1 cellular context compared by ENCODE assay signal in genomic region chr1:150551784-150552691, GRCh38.
A peak's percentile ranks its signal among the peaks of the same experiment; 100 is the strongest.
TF ChIP-seq lines count a peak whose summit lies in the region.

No MANE protein-coding gene starts in this region.

TF ChIP-seq in K562, 482 proteins besides CTCF, POLR2A, EP300 and RAD21 (continued from another document and continues in another):
- no peak for TF ChIP-seq ZBTB5 (IDR thresholded peaks at IDR 0.05)
- TF ChIP-seq SMC3 (conservative IDR thresholded peaks at IDR 0.05; ENCODE audit: insufficient read depth, low read depth, low read length) = no peak
- TF ChIP-seq KDM4B (IDR thresholded peaks at IDR 0.05; ENCODE audit: borderline replicate concordance in 2 of 2, low read depth in 1 of 2) = no peak
- no peak for TF ChIP-seq KLF1 (tag; IDR thresholded peaks at IDR 0.05)
- no peak for TF ChIP-seq ZNF699 (CRISPR knock-in tag; IDR thresholded peaks at IDR 0.05; ENCODE audit: insufficient replicate concordance)
- TF ChIP-seq NFATC3 (IDR thresholded peaks at IDR 0.05) = no peak
- no peak for TF ChIP-seq ILF3 (IDR thresholded peaks at IDR 0.05; ENCODE audit: borderline replicate concordance)
- no peak for TF ChIP-seq ZNF24 (IDR thresholded peaks at IDR 0.05)
- TF ChIP-seq NCOA1 (IDR thresholded peaks at IDR 0.05; ENCODE audit: low read depth) = peak; percentile 65
- TF ChIP-seq ZNF165 (CRISPR knock-in tag; IDR thresholded peaks at IDR 0.05; ENCODE audit: borderline replicate concordance) = no peak
- TF ChIP-seq, protein P1, sequence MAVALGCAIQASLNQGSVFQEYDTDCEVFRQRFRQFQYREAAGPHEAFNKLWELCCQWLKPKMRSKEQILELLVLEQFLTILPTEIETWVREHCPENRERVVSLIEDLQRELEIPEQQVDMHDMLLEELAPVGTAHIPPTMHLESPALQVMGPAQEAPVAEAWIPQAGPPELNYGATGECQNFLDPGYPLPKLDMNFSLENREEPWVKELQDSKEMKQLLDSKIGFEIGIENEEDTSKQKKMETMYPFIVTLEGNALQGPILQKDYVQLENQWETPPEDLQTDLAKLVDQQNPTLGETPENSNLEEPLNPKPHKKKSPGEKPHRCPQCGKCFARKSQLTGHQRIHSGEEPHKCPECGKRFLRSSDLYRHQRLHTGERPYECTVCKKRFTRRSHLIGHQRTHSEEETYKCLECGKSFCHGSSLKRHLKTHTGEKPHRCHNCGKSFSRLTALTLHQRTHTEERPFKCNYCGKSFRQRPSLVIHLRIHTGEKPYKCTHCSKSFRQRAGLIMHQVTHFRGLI (CRISPR knock-in tag; IDR thresholded peaks at IDR 0.05) = no peak
- TF ChIP-seq ZNF696 (CRISPR knock-in tag; conservative IDR thresholded peaks at IDR 0.05) = no peak
- no peak for TF ChIP-seq KLF6 (CRISPR knock-in tag; IDR thresholded peaks at IDR 0.05; ENCODE audit: borderline replicate concordance)
- peak; percentile 47; the same call in 1 of the 2 replicates for TF ChIP-seq TEAD4 (IDR thresholded peaks at IDR 0.05; ENCODE audit: low read length)
- TF ChIP-seq TEAD4 (CRISPR knock-in tag; IDR thresholded peaks at IDR 0.05; ENCODE audit: borderline replicate concordance) = no peak
- no peak for TF ChIP-seq ZZZ3 (IDR thresholded peaks at IDR 0.05)
- no peak for TF ChIP-seq POLR2G (IDR thresholded peaks at IDR 0.05; ENCODE audit: low read depth, low read length)
- no peak for TF ChIP-seq STAT5B (CRISPR knock-in tag; IDR thresholded peaks at IDR 0.05)
- TF ChIP-seq WHSC1 (IDR thresholded peaks at IDR 0.05; ENCODE audit: low read length) = no peak
- no peak for TF ChIP-seq YY1 (IDR thresholded peaks at IDR 0.05; ENCODE audit: borderline replicate concordance in 1 of 3, control insufficient read depth in 1 of 3, extremely low read depth in 1 of 3, insufficient read depth in 3 of 3, insufficient read length in 1 of 3, insufficient replicate concordance in 2 of 3, low read depth in 1 of 3, low read length in 2 of 3)
- no peak for TF ChIP-seq IRF1 (CRISPR knock-in tag; IDR thresholded peaks at IDR 0.05; ENCODE audit: borderline replicate concordance)
- peak; percentile 30; the same call in 1 of the 2 replicates for TF ChIP-seq CREB1 (IDR thresholded peaks at IDR 0.05)
- no peak for TF ChIP-seq CREB1 (CRISPR knock-in tag; IDR thresholded peaks at IDR 0.05)
- TF ChIP-seq ZNF23 (CRISPR knock-in tag; IDR thresholded peaks at IDR 0.05) = no peak
- no peak for TF ChIP-seq NR1H2 (CRISPR knock-in tag; IDR thresholded peaks at IDR 0.05)
- TF ChIP-seq L3MBTL2 (IDR thresholded peaks at IDR 0.05) = no peak
- TF ChIP-seq THRAP3 (IDR thresholded peaks at IDR 0.05; ENCODE audit: borderline replicate concordance) = no peak
- TF ChIP-seq TAL1 (IDR thresholded peaks at IDR 0.05) = no peak
- no peak for TF ChIP-seq BDP1 (IDR thresholded peaks at IDR 0.05; ENCODE audit: insufficient read depth, insufficient read length)
- TF ChIP-seq, protein P2, sequence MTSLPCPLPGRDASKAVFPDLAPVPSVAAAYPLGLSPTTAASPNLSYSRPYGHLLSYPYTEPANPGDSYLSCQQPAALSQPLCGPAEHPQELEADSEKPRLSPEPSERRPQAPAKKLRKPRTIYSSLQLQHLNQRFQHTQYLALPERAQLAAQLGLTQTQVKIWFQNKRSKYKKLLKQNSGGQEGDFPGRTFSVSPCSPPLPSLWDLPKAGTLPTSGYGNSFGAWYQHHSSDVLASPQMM (CRISPR knock-in tag; IDR thresholded peaks at IDR 0.05) = no peak
- TF ChIP-seq BCOR (IDR thresholded peaks at IDR 0.05) = no peak
- no peak for TF ChIP-seq ZBTB1 (CRISPR knock-in tag; IDR thresholded peaks at IDR 0.05; ENCODE audit: borderline replicate concordance, low read depth)
- TF ChIP-seq ZNF274 (IDR thresholded peaks at IDR 0.05; ENCODE audit: borderline replicate concordance, low read depth, low read length) = no peak
- TF ChIP-seq E2F6 (IDR thresholded peaks at IDR 0.05; ENCODE audit: borderline replicate concordance in 1 of 2, extremely low read depth in 1 of 2, insufficient read depth in 1 of 2, insufficient read length in 1 of 2, low read depth in 1 of 2, low read length in 1 of 2, poor library complexity in 1 of 2, severe bottlenecking in 1 of 2) = no peak
- TF ChIP-seq, protein P3, sequence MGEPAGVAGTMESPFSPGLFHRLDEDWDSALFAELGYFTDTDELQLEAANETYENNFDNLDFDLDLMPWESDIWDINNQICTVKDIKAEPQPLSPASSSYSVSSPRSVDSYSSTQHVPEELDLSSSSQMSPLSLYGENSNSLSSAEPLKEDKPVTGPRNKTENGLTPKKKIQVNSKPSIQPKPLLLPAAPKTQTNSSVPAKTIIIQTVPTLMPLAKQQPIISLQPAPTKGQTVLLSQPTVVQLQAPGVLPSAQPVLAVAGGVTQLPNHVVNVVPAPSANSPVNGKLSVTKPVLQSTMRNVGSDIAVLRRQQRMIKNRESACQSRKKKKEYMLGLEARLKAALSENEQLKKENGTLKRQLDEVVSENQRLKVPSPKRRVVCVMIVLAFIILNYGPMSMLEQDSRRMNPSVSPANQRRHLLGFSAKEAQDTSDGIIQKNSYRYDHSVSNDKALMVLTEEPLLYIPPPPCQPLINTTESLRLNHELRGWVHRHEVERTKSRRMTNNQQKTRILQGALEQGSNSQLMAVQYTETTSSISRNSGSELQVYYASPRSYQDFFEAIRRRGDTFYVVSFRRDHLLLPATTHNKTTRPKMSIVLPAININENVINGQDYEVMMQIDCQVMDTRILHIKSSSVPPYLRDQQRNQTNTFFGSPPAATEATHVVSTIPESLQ (CRISPR knock-in tag; IDR thresholded peaks at IDR 0.05) = no peak
- TF ChIP-seq SREBF1 (IDR thresholded peaks at IDR 0.05; ENCODE audit: borderline replicate concordance, low read depth, low read length) = no peak
- no peak for TF ChIP-seq U2AF2 (optimal IDR thresholded peaks at IDR 0.05; ENCODE audit: low read depth, low read length)
- no peak for TF ChIP-seq ZNF512 (tag; IDR thresholded peaks at IDR 0.05)
- TF ChIP-seq ELF2 (CRISPR knock-in tag; IDR thresholded peaks at IDR 0.05) = no peak
- TF ChIP-seq SRSF7 (optimal IDR thresholded peaks at IDR 0.05; ENCODE audit: low read depth, low read length) = no peak
- no peak for TF ChIP-seq NFYB (IDR thresholded peaks at IDR 0.05; ENCODE audit: extremely low read depth, insufficient read length)
- TF ChIP-seq PKNOX1 (IDR thresholded peaks at IDR 0.05) = peak; percentile 54
- no peak for TF ChIP-seq ZNF140 (CRISPR knock-in tag; IDR thresholded peaks at IDR 0.05)
- TF ChIP-seq FOXK1 (CRISPR knock-in tag; IDR thresholded peaks at IDR 0.05; ENCODE audit: borderline replicate concordance) = no peak
- no peak for TF ChIP-seq ZFP91 (CRISPR knock-in tag; IDR thresholded peaks at IDR 0.05)
- TF ChIP-seq PYGO2 (tag; IDR thresholded peaks at IDR 0.05) = no peak
- no peak for TF ChIP-seq FOXO4 (CRISPR knock-in tag; IDR thresholded peaks at IDR 0.05)
- no peak for TF ChIP-seq NEUROD1 (IDR thresholded peaks at IDR 0.05; ENCODE audit: borderline replicate concordance, low read depth, low read length, partially characterized antibody)
- TF ChIP-seq, protein P4, sequence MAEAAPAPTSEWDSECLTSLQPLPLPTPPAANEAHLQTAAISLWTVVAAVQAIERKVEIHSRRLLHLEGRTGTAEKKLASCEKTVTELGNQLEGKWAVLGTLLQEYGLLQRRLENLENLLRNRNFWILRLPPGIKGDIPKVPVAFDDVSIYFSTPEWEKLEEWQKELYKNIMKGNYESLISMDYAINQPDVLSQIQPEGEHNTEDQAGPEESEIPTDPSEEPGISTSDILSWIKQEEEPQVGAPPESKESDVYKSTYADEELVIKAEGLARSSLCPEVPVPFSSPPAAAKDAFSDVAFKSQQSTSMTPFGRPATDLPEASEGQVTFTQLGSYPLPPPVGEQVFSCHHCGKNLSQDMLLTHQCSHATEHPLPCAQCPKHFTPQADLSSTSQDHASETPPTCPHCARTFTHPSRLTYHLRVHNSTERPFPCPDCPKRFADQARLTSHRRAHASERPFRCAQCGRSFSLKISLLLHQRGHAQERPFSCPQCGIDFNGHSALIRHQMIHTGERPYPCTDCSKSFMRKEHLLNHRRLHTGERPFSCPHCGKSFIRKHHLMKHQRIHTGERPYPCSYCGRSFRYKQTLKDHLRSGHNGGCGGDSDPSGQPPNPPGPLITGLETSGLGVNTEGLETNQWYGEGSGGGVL (CRISPR knock-in tag; IDR thresholded peaks at IDR 0.05) = no peak
- peak in 1 of 2 experiments; percentile 40; a peak in 1 of 4 replicates for TF ChIP-seq FOXK2 (conservative IDR thresholded peaks at IDR 0.05 in 1 of 2, IDR thresholded peaks at IDR 0.05 in 1 of 2; ENCODE audit: low read depth in 2 of 2)
- TF ChIP-seq HMG20B (CRISPR knock-in tag; IDR thresholded peaks at IDR 0.05) = no peak
- TF ChIP-seq ZNF639 (CRISPR knock-in tag; conservative IDR thresholded peaks at IDR 0.05 in 1 of 2, IDR thresholded peaks at IDR 0.05 in 1 of 2) = no peak; a peak in 1 of 4 replicates
- TF ChIP-seq ZNF551 (CRISPR knock-in tag; IDR thresholded peaks at IDR 0.05) = no peak
- TF ChIP-seq ZNF324 (CRISPR knock-in tag; IDR thresholded peaks at IDR 0.05) = no peak
